ENCODE assay signal across 8 cellular contexts in genomic region chr20:25624500-25624939, GRCh38. TPM values are rescaled to one million over a fixed set of nuclear protein-coding genes. Genes with fewer than 3 reads are reported as not detected.
DNase-seq lines count a peak whose midpoint lies in the region; ATAC-seq and TF ChIP-seq lines count a peak whose summit lies in the region.

No MANE protein-coding gene starts in this region.

- peaks cover 1% of the 10 kb centered on the region for H3K36me3 Mint-ChIP-seq in mesothelial cell of epicardium

- CTCF ChIA-PET in BJ (lab: Yijun Ruan, JAX) = no interaction called here

- 40 to 49% methylated on average over 11 to 17 of the region's 17 CpGs for WGBS in body of pancreas, 2 donors

- H3K4me3 ChIP-seq in BJ (ENCODE audit: low read depth, low read length) (peak overlapping the region; percentile 96), body of pancreas (peak overlapping the region; percentile 47 to 85)

- peaks cover 13% of the 10 kb centered on the region for H3K9me3 Mint-ChIP-seq in mesothelial cell of epicardium

- intact Hi-C loops in body of pancreas (cut with DNase I) = no loop called here

- no peak for ATAC-seq in body of pancreas

- TF ChIP-seq POLR2A in body of pancreas (IDR thresholded peaks at IDR 0.05) = no peak

- H3K9me3 ChIP-seq in KOPT-K1 (ENCODE audit: insufficient read depth, low read length, poor library complexity, severe bottlenecking) (peaks cover 8% of the 10 kb centered on the region), body of pancreas (no peaks in the 10 kb centered on the region)

- peak overlapping the region; percentile 97 for H3K27ac Mint-ChIP-seq in mesothelial cell of epicardium

- POLR2A ChIA-PET in BJ (lab: Charles Lee) = no interaction called here

- H3K4me1 Mint-ChIP-seq in mesothelial cell of epicardium = peaks cover 28% of the 10 kb centered on the region

- H3K4me3 Mint-ChIP-seq in mesothelial cell of epicardium = peak overlapping the region; percentile 75

- H3K36me3 ChIP-seq in BJ (ENCODE audit: control insufficient read depth, insufficient read depth, low read length) = no peaks in the 10 kb centered on the region
- peaks cover 11% of the 10 kb centered on the region for H3K36me3 ChIP-seq in KOPT-K1 (ENCODE audit: insufficient read depth, low read length)
- no peaks in the 10 kb centered on the region for H3K36me3 ChIP-seq in body of pancreas (replicated peaks in 1 of 2; ENCODE audit: insufficient read depth in 1 of 2, low read depth in 2 of 2)

- H3K27ac ChIP-seq in KOPT-K1 (ENCODE audit: low read depth, low read length, poor library complexity, severe bottlenecking) (peak overlapping the region; percentile 79), body of pancreas (peak overlapping the region; percentile 89 to 96 (median 90))

- TF ChIP-seq CTCF in BJ (IDR thresholded peaks at IDR 0.05; ENCODE audit: insufficient read depth, low read depth, low read length) = no peak
- TF ChIP-seq CTCF in body of pancreas (IDR thresholded peaks at IDR 0.05) = no peak
- TF ChIP-seq CTCF in mesothelial cell of epicardium (IDR thresholded peaks at IDR 0.05; ENCODE audit: unreplicated experiment) = no peak

- no peaks in the 10 kb centered on the region for H3K27me3 ChIP-seq in BJ (ENCODE audit: control insufficient read depth, insufficient read depth, low read length)
- H3K27me3 ChIP-seq in body of pancreas = no peaks in the 10 kb centered on the region

- DNase-seq in BJ (ENCODE audit: low read depth) = no peak
- DNase-seq in body of pancreas = no peak
- DNase-seq in mesothelial cell of epicardium (ENCODE audit: low spot score in 2 of 2, unreplicated experiment in 2 of 2) = no peak
- no peak for DNase-seq in NCI-H1105 treated with DMSO at 0.1 percent for 48 hours (lab: John Stamatoyannopoulos, UW)
- DNase-seq in NCI-H1092 treated with DMSO at 0.1 percent for 48 hours (lab: John Stamatoyannopoulos, UW) = no peak
- no peak for DNase-seq in SW480 (ENCODE audit: low spot score)
- no peak for DNase-seq in CD1c-positive myeloid dendritic cell (ENCODE audit: extremely low spot score)

- peaks cover 14% of the 10 kb centered on the region for H3K4me1 ChIP-seq in body of pancreas

- H3K27me3 Mint-ChIP-seq in mesothelial cell of epicardium (ENCODE audit: low read depth) = no peaks in the 10 kb centered on the region

RNA-seq across cellular contexts. Expression of gene NANP, which starts 0.7 kb away (rescaled TPM):
- polyA plus RNA-seq in BJ (2011; rRNA removed) = 3.9 and 6.7 TPM in 2 replicates
- polyA minus RNA-seq in BJ (2011; rRNA and poly(A)+ RNA removed) = 3.8 and 4.1 TPM in 2 replicates
- total RNA-seq in body of pancreas = 1 to 10 TPM; 2.6 to 9.6 TPM
- 6.3 to 6.7 TPM (median 6.5 TPM) in 3 replicates for total RNA-seq in mesothelial cell of epicardium

RNA-seq across cellular contexts. Expression of gene NINL, which starts 39.2 kb away (rescaled TPM):
- polyA plus RNA-seq in BJ (2011; rRNA removed) = 4.5 and 6.2 TPM in 2 replicates
- 3.3 and 3.4 TPM in 2 replicates for polyA minus RNA-seq in BJ (2011; rRNA and poly(A)+ RNA removed)
- total RNA-seq in body of pancreas (10 to 100 TPM in 1 of 2 donors, 1 to 10 TPM in 1; 6.7 to 34.9 TPM), mesothelial cell of epicardium (79.4 to 85.9 TPM (median 83.5 TPM) in 3 replicates)
